Comparison of ENCODE assay signal across 21 cellular contexts in genomic region chr10:91434041-91434440, GRCh38. TPM values are rescaled to one million over a fixed set of nuclear protein-coding genes. Genes with fewer than 3 reads are reported as not detected.
DNase-seq lines count a peak whose midpoint lies in the region; ATAC-seq and TF ChIP-seq lines count a peak whose summit lies in the region.
"Had no signal": no experiment of that assay in that cellular context is flagged by ENCODE, and none has a peak within 500 bp of the region (broad histone marks: within the 10 kb centered on the region; RNA-seq: fewer than 3 reads in every experiment).

No MANE protein-coding gene starts in this region.

- no peaks in the 10 kb centered on the region; the same call in 1 of the 2 replicates for H3K9me3 ChIP-seq in BE2C
- H3K9me3 ChIP-seq: ovary, Peyer's patch had no signal

- H3K4me1 Mint-ChIP-seq in activated T-cell treated with anti-CD3 and anti-CD28 coated beads, Interleukin-2, amount 50 U/mL, for 72 hours (ENCODE audit: low read depth) = peaks cover 6% of the 10 kb centered on the region
- H3K4me1 Mint-ChIP-seq in stimulated activated naive CD8-positive, alpha-beta T cell treated with anti-CD3 and anti-CD28 coated beads, Interleukin-15, amount 100 ng/mL, for 72 hours = peaks cover 6% of the 10 kb centered on the region
- H3K4me1 Mint-ChIP-seq: T-cell had no signal

- peak; percentile 51 to 70 for ATAC-seq in activated T-cell treated with anti-CD3 and anti-CD28 coated beads, Interleukin-2, amount 50 U/mL, for 72 hours (replicated peaks in 1 of 2)
- ATAC-seq in stimulated activated naive CD8-positive, alpha-beta T cell treated with anti-CD3 and anti-CD28 coated beads, Interleukin-15, amount 100 ng/mL, for 72 hours = peak; percentile 53
- ATAC-seq in GM19467 (IDR thresholded peaks at IDR 0.05; ENCODE audit: unreplicated experiment) = no peak
- ATAC-seq: K562, T-cell had no signal

- H3K27ac Mint-ChIP-seq in activated T-cell treated with anti-CD3 and anti-CD28 coated beads, Interleukin-2, amount 50 U/mL, for 72 hours = peak overlapping the region; percentile 6
- no peak overlapping the region for H3K27ac Mint-ChIP-seq in stimulated activated naive CD8-positive, alpha-beta T cell treated with anti-CD3 and anti-CD28 coated beads, Interleukin-15, amount 100 ng/mL, for 72 hours
- H3K27ac Mint-ChIP-seq: activated CD4-positive, alpha-beta memory T cell treated with anti-CD3 and anti-CD28 coated beads, Interleukin-2, amount 10 ng/mL, durations not matched to agents 7 days and 5 days; CD4-positive, alpha-beta T cell; T-cell had no signal

- no peak overlapping the region for H3K4me3 Mint-ChIP-seq in activated T-cell treated with anti-CD3 and anti-CD28 coated beads, Interleukin-2, amount 50 U/mL, for 72 hours
- H3K4me3 Mint-ChIP-seq in stimulated activated naive CD8-positive, alpha-beta T cell treated with anti-CD3 and anti-CD28 coated beads, Interleukin-15, amount 100 ng/mL, for 72 hours = no peak overlapping the region
- H3K4me3 Mint-ChIP-seq: activated CD4-positive, alpha-beta memory T cell treated with anti-CD3 and anti-CD28 coated beads, Interleukin-2, amount 10 ng/mL, durations not matched to agents 7 days and 5 days; CD4-positive, alpha-beta T cell; T-cell had no signal

- H3K4me1 ChIP-seq in BE2C = no peaks in the 10 kb centered on the region
- H3K4me1 ChIP-seq: left ventricle myocardium inferior, Peyer's patch had no signal

- H3K27ac ChIP-seq in VCaP = peak overlapping the region; percentile 66
- H3K27ac ChIP-seq: coronary artery, left ventricle myocardium inferior, ovary, Peyer's patch had no signal

- peaks cover 3 to 6% of the 10 kb centered on the region in 2 donors for H3K9me3 Mint-ChIP-seq in activated T-cell treated with anti-CD3 and anti-CD28 coated beads, Interleukin-2, amount 50 U/mL, for 72 hours
- peaks cover 6 to 7% of the 10 kb centered on the region in 2 donors for H3K9me3 Mint-ChIP-seq in stimulated activated naive CD8-positive, alpha-beta T cell treated with anti-CD3 and anti-CD28 coated beads, Interleukin-15, amount 100 ng/mL, for 72 hours
- H3K9me3 Mint-ChIP-seq: CD4-positive, alpha-beta T cell had no signal

- H3K27me3 Mint-ChIP-seq in activated T-cell treated with anti-CD3 and anti-CD28 coated beads, Interleukin-2, amount 50 U/mL, for 72 hours (ENCODE audit: low read depth) = no peaks in the 10 kb centered on the region
- no peaks in the 10 kb centered on the region for H3K27me3 Mint-ChIP-seq in stimulated activated naive CD8-positive, alpha-beta T cell treated with anti-CD3 and anti-CD28 coated beads, Interleukin-15, amount 100 ng/mL, for 72 hours
- H3K27me3 Mint-ChIP-seq: activated CD4-positive, alpha-beta memory T cell treated with anti-CD3 and anti-CD28 coated beads, Interleukin-2, amount 10 ng/mL, durations not matched to agents 7 days and 5 days; CD4-positive, alpha-beta T cell; T-cell had no signal

- H3K4me3 ChIP-seq in foreskin fibroblast (ENCODE audit: low read depth in 1 of 2, low read length in 2 of 2) (no peak overlapping the region), BE2C (ENCODE audit: low read depth, low read length) (no peak overlapping the region)
- H3K4me3 ChIP-seq: coronary artery, K562, left ventricle myocardium inferior, ovary, Peyer's patch had no signal

- no peak for DNase-seq in activated T-cell treated with anti-CD3 and anti-CD28 coated beads, Interleukin-2, amount 50 U/mL, for 72 hours
- no peak for DNase-seq in activated T-cell treated with anti-CD3 and anti-CD28 coated beads, Interleukin-2, amount 50 U/mL, for 1 hour
- DNase-seq in foreskin fibroblast = peak; percentile 32 to 56
- DNase-seq in stimulated activated naive CD8-positive, alpha-beta T cell treated with anti-CD3 and anti-CD28 coated beads, Interleukin-15, amount 100 ng/mL, for 72 hours = no peak
- DNase-seq in activated effector memory CD4-positive, alpha-beta T cell treated with anti-CD3 and anti-CD28 coated beads, Interleukin-2, amount 50 U/mL, for 16 hours = no peak
- DNase-seq in BE2C = no peak
- DNase-seq: ACHN; activated CD4-positive, alpha-beta memory T cell treated with anti-CD3 and anti-CD28 coated beads, Interleukin-2, amount 10 ng/mL, durations not matched to agents 7 days and 5 days; CD4-positive, alpha-beta T cell; DND-41; left ventricle myocardium inferior; NCI-H1105; NCI-H2171; ovary; Peyer's patch; T-cell; trophoblast cell had no signal

- TF ChIP-seq CTCF in VCaP (conservative IDR thresholded peaks at IDR 0.05) (no peak), foreskin fibroblast (IDR thresholded peaks at IDR 0.05; ENCODE audit: low read depth, low read length) (no peak), BE2C (IDR thresholded peaks at IDR 0.05; ENCODE audit: low read depth, low read length) (no peak)

- H3K27me3 ChIP-seq in BE2C = no peaks in the 10 kb centered on the region
- H3K27me3 ChIP-seq: ovary, Peyer's patch had no signal

- no peaks in the 10 kb centered on the region for H3K36me3 ChIP-seq in BE2C
- H3K36me3 ChIP-seq: ovary, Peyer's patch had no signal

- peaks cover 5 to 7% of the 10 kb centered on the region in 2 donors for H3K36me3 Mint-ChIP-seq in activated T-cell treated with anti-CD3 and anti-CD28 coated beads, Interleukin-2, amount 50 U/mL, for 72 hours (ENCODE audit: insufficient read depth in 2 of 2)

RNA-seq across cellular contexts. Expression of gene HECTD2, which starts 23.9 kb away (rescaled TPM):
- 1 to 10 TPM; 4.8 to 5.4 TPM for total RNA-seq in activated T-cell treated with anti-CD3 and anti-CD28 coated beads, Interleukin-2, amount 50 U/mL, for 72 hours
- polyA plus RNA-seq in BE2C (2012; ENCODE audit: insufficient read depth, insufficient read length, low read depth) = 5.7 TPM

Comparison
In these comparisons a context has a peak if more than half of its experiments do, and no peak if none do; other contexts are left out.
1. DNase-seq: peak in foreskin fibroblast (2 of 2); none in activated T-cell treated with anti-CD3 and anti-CD28 coated beads, Interleukin-2, amount 50 U/mL, for 72 hours (0 of 2), activated T-cell treated with anti-CD3 and anti-CD28 coated beads, Interleukin-2, amount 50 U/mL, for 1 hour (single experiment), stimulated activated naive CD8-positive, alpha-beta T cell treated with anti-CD3 and anti-CD28 coated beads, Interleukin-15, amount 100 ng/mL, for 72 hours (0 of 2), activated effector memory CD4-positive, alpha-beta T cell treated with anti-CD3 and anti-CD28 coated beads, Interleukin-2, amount 50 U/mL, for 16 hours (single experiment) and BE2C (single experiment).